Comparison of ENCODE assay signal across 27 cellular contexts in genomic region chr10:120940299-120940900, GRCh38.
DNase-seq lines count a peak whose midpoint lies in the region; ATAC-seq and TF ChIP-seq lines count a peak whose summit lies in the region.
"Had no signal": no experiment of that assay in that cellular context is flagged by ENCODE, and none has a peak within 500 bp of the region (broad histone marks: within the 10 kb centered on the region; RNA-seq: fewer than 3 reads in every experiment).

No MANE protein-coding gene starts in this region.

- peaks cover 2% of the 10 kb centered on the region; the same call in 1 of the 2 replicates for H3K36me3 Mint-ChIP-seq in WTC11
- H3K36me3 Mint-ChIP-seq in nephron progenitor cell (ENCODE audit: low read depth) = no peaks in the 10 kb centered on the region
- H3K36me3 Mint-ChIP-seq: activated naive CD4-positive, alpha-beta T cell treated with anti-CD3 and anti-CD28 coated beads, Interleukin-2, amount 50 U/mL, for 24 hours; CD8-positive, alpha-beta memory T cell; mesothelial cell of epicardium; stimulated activated memory B cell treated with anti-CD40 and anti-IgM and Interleukin-4, amounts not matched to agents 10 μg/mL and 1 μg/mL and 100 μg/mL, for 72 hours had no signal

- H3K4me3 ChIP-seq in IMR-90 (ENCODE audit: insufficient read depth, low read depth, low read length) = no peak overlapping the region
- H3K4me3 ChIP-seq in mesendoderm (ENCODE audit: low read length) = no peak overlapping the region
- H3K4me3 ChIP-seq: breast epithelium, K562 had no signal

- no peak overlapping the region for H2BK5ac ChIP-seq in IMR-90 (ENCODE audit: low read depth, low read length, poor library complexity, severe bottlenecking)
- no peak overlapping the region for H2BK5ac ChIP-seq in mesendoderm (ENCODE audit: low read length)

- no peak overlapping the region for H3K14ac ChIP-seq in IMR-90 (replicated peaks; ENCODE audit: low read depth, low read length)

- no peaks in the 10 kb centered on the region for H3K79me1 ChIP-seq in IMR-90 (ENCODE audit: low read depth in 1 of 2, low read length in 2 of 2)
- no peaks in the 10 kb centered on the region for H3K79me1 ChIP-seq in mesendoderm (ENCODE audit: low read length)

- no peak overlapping the region for H3K27ac Mint-ChIP-seq in WTC11
- no peak overlapping the region for H3K27ac Mint-ChIP-seq in nephron progenitor cell
- H3K27ac Mint-ChIP-seq: activated CD4-positive, alpha-beta T cell treated with anti-CD3 and anti-CD28 coated beads for 36 hours; activated naive CD4-positive, alpha-beta T cell treated with anti-CD3 and anti-CD28 coated beads, Interleukin-2, amount 50 U/mL, for 24 hours; activated T-helper 17 cell treated with anti-CD3 and anti-CD28 coated beads, Interleukin-2, amount 50 U/mL, for 72 hours; CD8-positive, alpha-beta memory T cell; HFFc6; mesothelial cell of epicardium; naive B cell; stimulated activated memory B cell treated with anti-CD40 and anti-IgM and Interleukin-4, amounts not matched to agents 10 μg/mL and 1 μg/mL and 100 μg/mL, for 72 hours had no signal

- no peak overlapping the region for H2AK5ac ChIP-seq in IMR-90 (ENCODE audit: low read depth, low read length)
- no peak overlapping the region for H2AK5ac ChIP-seq in mesendoderm (ENCODE audit: low read length)

- H3K18ac ChIP-seq in IMR-90 (ENCODE audit: low read depth, low read length) (no peak overlapping the region), mesendoderm (ENCODE audit: low read length) (no peak overlapping the region)

- H2BK120ac ChIP-seq in IMR-90 (ENCODE audit: low read depth, low read length) (no peak overlapping the region), mesendoderm (ENCODE audit: low read depth, low read length) (no peak overlapping the region)

- no peak overlapping the region for H4K91ac ChIP-seq in IMR-90 (ENCODE audit: insufficient read depth, low read depth, low read length)

- TF ChIP-seq RAD21 in IMR-90 (IDR thresholded peaks at IDR 0.05; ENCODE audit: low read length) = no peak

- H3K9ac ChIP-seq in IMR-90 (ENCODE audit: low read depth, low read length) (no peak overlapping the region), mesendoderm (ENCODE audit: low read length) (no peak overlapping the region)

- H4K8ac ChIP-seq in IMR-90 (ENCODE audit: low read depth in 2 of 2, low read length in 2 of 2) = no peak overlapping the region
- H4K8ac ChIP-seq in mesendoderm (ENCODE audit: low read depth, low read length) = no peak overlapping the region

- H3K4me3 Mint-ChIP-seq in WTC11 = no peak overlapping the region
- no peak overlapping the region for H3K4me3 Mint-ChIP-seq in nephron progenitor cell
- H3K4me3 Mint-ChIP-seq: activated CD4-positive, alpha-beta T cell treated with anti-CD3 and anti-CD28 coated beads for 36 hours; activated naive CD4-positive, alpha-beta T cell treated with anti-CD3 and anti-CD28 coated beads, Interleukin-2, amount 50 U/mL, for 24 hours; activated T-helper 17 cell treated with anti-CD3 and anti-CD28 coated beads, Interleukin-2, amount 50 U/mL, for 72 hours; CD8-positive, alpha-beta memory T cell; HFFc6; mesothelial cell of epicardium; naive B cell; stimulated activated memory B cell treated with anti-CD40 and anti-IgM and Interleukin-4, amounts not matched to agents 10 μg/mL and 1 μg/mL and 100 μg/mL, for 72 hours had no signal

- CTCF ChIA-PET in IMR-90 (lab: Yijun Ruan, JAX) = no interaction called here
- CTCF ChIA-PET in WTC11 (lab: Charles Lee) = interaction anchor here (0.6 to 1.2 kb wide), 3 partner anchors 8 to 807 kb away, joined by 3 to 5 read pairs (median 3); no protein-coding TSS in a partner anchor

- no peak for TF ChIP-seq POLR2A in IMR-90 (IDR thresholded peaks at IDR 0.05; ENCODE audit: low read depth, low read length)

- H4K5ac ChIP-seq in IMR-90 (ENCODE audit: low read depth, low read length) (no peak overlapping the region), mesendoderm (ENCODE audit: low read length) (no peak overlapping the region)

- H4K20me1 ChIP-seq in IMR-90 (ENCODE audit: insufficient read depth, low read length) = no peaks in the 10 kb centered on the region

- no peak overlapping the region for H3K4ac ChIP-seq in IMR-90 (ENCODE audit: low read depth, low read length)
- H3K4ac ChIP-seq in mesendoderm (ENCODE audit: low read depth, low read length) = no peak overlapping the region

- H2AFZ ChIP-seq in IMR-90 (replicated peaks; ENCODE audit: low read length, poor library complexity) = peak overlapping the region; percentile 27

- H2BK20ac ChIP-seq in IMR-90 (ENCODE audit: low read depth, low read length) = no peak overlapping the region

- WGBS in IMR-90 (ENCODE audit: extremely low coverage in 2 of 2, insufficient read length in 1 of 2), 2 experiments = 20% methylated on average over 2 of the region's 13 CpGs; no CpG with 5 or more reads in 1 of the 2 experiments
- no CpG with 5 or more reads among the region's 13 CpGs for WGBS in mesendoderm (ENCODE audit: extremely low coverage, insufficient coverage, low lambda C conversion rate)

- H2BK15ac ChIP-seq in IMR-90 (ENCODE audit: low read depth, low read length) (no peak overlapping the region), mesendoderm (replicated peaks; ENCODE audit: low read depth) (no peak overlapping the region)

- no peaks in the 10 kb centered on the region for H3K4me1 ChIP-seq in IMR-90 (ENCODE audit: control insufficient read depth, insufficient read depth, low read length)
- no peaks in the 10 kb centered on the region for H3K4me1 ChIP-seq in mesendoderm (ENCODE audit: control insufficient read depth, low read depth, low read length)
- H3K4me1 ChIP-seq: breast epithelium had no signal

- H3K23ac ChIP-seq in IMR-90 (ENCODE audit: low read depth, low read length) (no peak overlapping the region), mesendoderm (ENCODE audit: low read length) (no peak overlapping the region)

- H3K9me3 Mint-ChIP-seq in WTC11 = peaks cover 24% of the 10 kb centered on the region
- H3K9me3 Mint-ChIP-seq in nephron progenitor cell = peaks cover 12% of the 10 kb centered on the region
- H3K9me3 Mint-ChIP-seq: activated T-helper 17 cell treated with anti-CD3 and anti-CD28 coated beads, Interleukin-2, amount 50 U/mL, for 72 hours; HFFc6 had no signal

- no peaks in the 10 kb centered on the region for H3K79me2 ChIP-seq in mesendoderm (ENCODE audit: control insufficient read depth, insufficient read depth, low read length)

- H3K36me3 ChIP-seq in IMR-90 (ENCODE audit: control insufficient read depth, insufficient read depth, low read length) (no peaks in the 10 kb centered on the region), mesendoderm (ENCODE audit: control insufficient read depth, insufficient read depth, low read length) (no peaks in the 10 kb centered on the region)
- H3K36me3 ChIP-seq: breast epithelium had no signal

- H3K9me3 ChIP-seq in IMR-90 (ENCODE audit: control insufficient read depth, insufficient read depth, low read length) = no peaks in the 10 kb centered on the region

- no peak overlapping the region for H2AK9ac ChIP-seq in IMR-90 (replicated peaks; ENCODE audit: low read depth, low read length, poor library complexity)

- DNase-seq in IMR-90 (no peak), WTC11 (ENCODE audit: low spot score) (no peak), mesendoderm (peak; percentile 75), 8988T (no peak), amygdala (lab: John Stamatoyannopoulos, UW) (no peak), nephron progenitor cell (no peak)
- DNase-seq: activated CD4-positive, alpha-beta T cell treated with anti-CD3 and anti-CD28 coated beads for 36 hours; CD8-positive, alpha-beta memory T cell; GDM1; HFFc6; left ventricle myocardium superior; naive B cell; NCI-H1092 treated with DMSO at 0.1 percent for 48 hours; NCI-H1694 treated with DMSO at 0.1 percent for 48 hours; NCI-H2171 treated with DMSO at 0.1 percent for 48 hours; NCI-H510A treated with DMSO at 0.1 percent for 48 hours; SW 1271; trophoblast cell had no signal

- no peak overlapping the region for H3K56ac ChIP-seq in IMR-90 (ENCODE audit: extremely low read depth, insufficient read depth, low read length)
- H3K56ac ChIP-seq in mesendoderm (ENCODE audit: low read length) = no peak overlapping the region

- no TSS peak for BruUV-seq in IMR-90 (replicated peaks; lab: Mats Ljungman, UMichigan)

- POLR2A ChIA-PET in IMR-90 (lab: Charles Lee; ENCODE audit: unreplicated experiment) = no interaction called here
- POLR2A ChIA-PET in WTC11 (lab: Charles Lee) = interaction anchor here (0.6 kb wide), 1 partner anchor 1009 kb away, joined by 6 read pairs; no protein-coding TSS in a partner anchor

- ATAC-seq in IMR-90 (ENCODE audit: low read depth) (no peak), WTC11 (peak; percentile 56), GM21529 (IDR thresholded peaks at IDR 0.05; ENCODE audit: unreplicated experiment) (no peak)
- ATAC-seq: activated CD4-positive, alpha-beta T cell treated with anti-CD3 and anti-CD28 coated beads for 36 hours; activated T-helper 17 cell treated with anti-CD3 and anti-CD28 coated beads, Interleukin-2, amount 50 U/mL, for 72 hours; K562; left ventricle myocardium superior; stimulated activated memory B cell treated with anti-CD40 and anti-IgM and Interleukin-4, amounts not matched to agents 10 μg/mL and 1 μg/mL and 100 μg/mL, for 72 hours had no signal

- H3K9me1 ChIP-seq in IMR-90 (ENCODE audit: insufficient read depth, low read length) = no peaks in the 10 kb centered on the region

- TF ChIP-seq CTCF in GM12872 (IDR thresholded peaks at IDR 0.05; ENCODE audit: insufficient read depth, low read depth, low read length) (0 out of 3 replicates have a peak, but pooled peaks have one; percentile 4), IMR-90 (conservative IDR thresholded peaks at IDR 0.05; ENCODE audit: low read depth, low read length) (no peak), WTC11 (IDR thresholded peaks at IDR 0.05) (no peak), nephron progenitor cell (IDR thresholded peaks at IDR 0.05) (no peak)

- dilution Hi-C loops in IMR-90 (cut with HindIII; ENCODE audit: low sequenced_read_pairs, unreplicated experiment) = no loop called here

- H3K27ac ChIP-seq in IMR-90 (ENCODE audit: insufficient read depth, low read length) (no peak overlapping the region), mesendoderm (ENCODE audit: low read depth, low read length) (no peak overlapping the region)
- H3K27ac ChIP-seq: breast epithelium, epithelial cell of prostate had no signal

- intact Hi-C loops in IMR-90 (cut with micrococcal nuclease) = loop anchor here (5.0 to 10.0 kb wide), 2 partner anchors 667 to 1624 kb away; partner anchors contain the start of gene DMBT1

- H3K4me1 Mint-ChIP-seq in WTC11 (peaks cover 16% of the 10 kb centered on the region), nephron progenitor cell (peaks cover 16% of the 10 kb centered on the region)
- H3K4me1 Mint-ChIP-seq: activated T-helper 17 cell treated with anti-CD3 and anti-CD28 coated beads, Interleukin-2, amount 50 U/mL, for 72 hours had no signal

- in situ Hi-C loops in IMR-90 (cut with MboI; ENCODE audit: low sequenced_read_pairs) = no loop called here

- H3K4me2 ChIP-seq in IMR-90 (ENCODE audit: low read depth, low read length) (no peak overlapping the region), mesendoderm (ENCODE audit: low read length) (no peak overlapping the region)

- H3K27me3 ChIP-seq in IMR-90 (ENCODE audit: control insufficient read depth, insufficient read depth, low read length) = no peaks in the 10 kb centered on the region; the same call in 1 of the 2 replicates
- H3K27me3 ChIP-seq in mesendoderm (ENCODE audit: insufficient read depth, low read length, poor library complexity) = no peaks in the 10 kb centered on the region

- H3K27me3 Mint-ChIP-seq in WTC11 (ENCODE audit: low read depth) (no peaks in the 10 kb centered on the region), nephron progenitor cell (ENCODE audit: low read depth, poor library complexity) (peaks cover 12% of the 10 kb centered on the region)
